ENCODE assay signal across 1 cellular context in the genomic region with DNA sequence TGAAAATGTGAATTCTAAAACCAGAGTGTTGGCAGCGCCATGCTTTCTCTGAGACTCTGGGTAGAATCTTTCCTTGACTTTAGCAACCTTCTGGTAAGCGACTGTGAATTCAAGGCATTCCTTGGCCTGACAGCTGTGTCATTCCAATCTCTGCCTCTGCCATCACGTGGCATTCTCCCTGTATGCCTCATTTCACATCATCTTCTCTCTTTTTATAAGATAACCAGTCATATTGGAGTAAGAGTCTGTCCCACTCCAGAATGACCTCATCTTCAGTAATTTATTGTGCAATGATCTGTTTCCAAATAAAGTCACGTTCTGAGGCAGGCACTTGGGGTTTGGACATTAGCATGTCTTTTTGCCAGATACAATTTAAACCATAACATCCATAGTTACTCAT.
TF ChIP-seq lines count a peak whose summit lies in the region.

No MANE protein-coding gene starts in this region.

TF ChIP-seq in HEK293, 187 proteins besides CTCF, POLR2A, EP300 and RAD21 (continued from another document):
- TF ChIP-seq ZNF629 (tag by site-specific recombination; IDR thresholded peaks at IDR 0.05) (peak; percentile 75), ZNF24 (tag by site-specific recombination; IDR thresholded peaks at IDR 0.05) (peak; percentile 74; the same call in 1 of the 2 replicates), ZBTB21 (tag by site-specific recombination; IDR thresholded peaks at IDR 0.05) (peak; percentile 76), ZBTB17 (tag by site-specific recombination; IDR thresholded peaks at IDR 0.05) (peak; percentile 81)
- TF ChIP-seq, protein P1, sequence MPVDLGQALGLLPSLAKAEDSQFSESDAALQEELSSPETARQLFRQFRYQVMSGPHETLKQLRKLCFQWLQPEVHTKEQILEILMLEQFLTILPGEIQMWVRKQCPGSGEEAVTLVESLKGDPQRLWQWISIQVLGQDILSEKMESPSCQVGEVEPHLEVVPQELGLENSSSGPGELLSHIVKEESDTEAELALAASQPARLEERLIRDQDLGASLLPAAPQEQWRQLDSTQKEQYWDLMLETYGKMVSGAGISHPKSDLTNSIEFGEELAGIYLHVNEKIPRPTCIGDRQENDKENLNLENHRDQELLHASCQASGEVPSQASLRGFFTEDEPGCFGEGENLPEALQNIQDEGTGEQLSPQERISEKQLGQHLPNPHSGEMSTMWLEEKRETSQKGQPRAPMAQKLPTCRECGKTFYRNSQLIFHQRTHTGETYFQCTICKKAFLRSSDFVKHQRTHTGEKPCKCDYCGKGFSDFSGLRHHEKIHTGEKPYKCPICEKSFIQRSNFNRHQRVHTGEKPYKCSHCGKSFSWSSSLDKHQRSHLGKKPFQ (tag by site-specific recombination; IDR thresholded peaks at IDR 0.05), result no peak
